8 cellular contexts compared by ENCODE assay signal in the genomic region with DNA sequence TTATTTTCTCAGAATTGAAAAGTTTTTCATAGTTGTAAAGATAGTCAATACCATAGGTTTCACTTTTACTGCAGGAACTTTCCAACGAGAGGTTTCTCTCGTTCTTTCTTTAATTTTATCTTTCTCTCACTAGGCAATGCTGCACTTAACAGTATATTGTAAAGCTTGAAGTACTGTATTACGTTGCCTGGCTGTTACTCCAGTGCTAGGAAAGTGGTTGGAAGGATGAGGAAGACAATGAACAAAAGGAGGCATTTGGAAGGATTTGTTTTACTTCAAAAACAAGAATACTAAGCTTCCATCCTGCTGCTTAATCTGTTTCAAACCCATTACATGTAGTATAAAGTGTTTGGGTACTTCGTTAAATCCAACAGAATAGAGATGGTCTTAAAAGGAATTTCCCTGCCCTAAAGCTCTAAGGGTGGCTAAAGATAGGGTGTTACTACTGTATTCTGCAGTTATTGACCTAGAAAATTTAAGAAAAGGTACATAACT. TPM values are rescaled to one million over a fixed set of nuclear protein-coding genes. Genes with fewer than 3 reads are reported as not detected.
A peak's percentile ranks its signal among the peaks of the same experiment; 100 is the strongest.
DNase-seq lines count a peak whose midpoint lies in the region; ATAC-seq and TF ChIP-seq lines count a peak whose summit lies in the region.

No MANE protein-coding gene starts in this region.

- H3K27me3 ChIP-seq in GM06990 (replicated peaks; ENCODE audit: control insufficient read depth, insufficient read depth, low read length): no peaks in the 10 kb centered on the region
- no peaks in the 10 kb centered on the region for H3K27me3 ChIP-seq in MG63
- no peaks in the 10 kb centered on the region for H3K27me3 ChIP-seq in mononuclear cell (ENCODE audit: insufficient read depth, low read length)

- no peaks in the 10 kb centered on the region for H3K9me3 Mint-ChIP-seq in chondrocyte (ENCODE audit: low read depth)

- no peaks in the 10 kb centered on the region for H3K27me3 Mint-ChIP-seq in chondrocyte (ENCODE audit: low read depth)

- peak overlapping the region; percentile 99 for H3K27ac Mint-ChIP-seq in chondrocyte (ENCODE audit: unreplicated experiment)

- H3K4me1 ChIP-seq in mononuclear cell (ENCODE audit: insufficient read depth, low read length): peaks cover 36% of the 10 kb centered on the region

- no peak for TF ChIP-seq CTCF in GM06990 (IDR thresholded peaks at IDR 0.05; ENCODE audit: insufficient read depth, low read length, poor library complexity, severe bottlenecking)
- no peak for TF ChIP-seq CTCF in chondrocyte (IDR thresholded peaks at IDR 0.05)

- H3K4me3 ChIP-seq in GM06990 (replicated peaks; ENCODE audit: low read depth, low read length) (peak overlapping the region; percentile 86), MG63 (peak overlapping the region; percentile 73), mononuclear cell (ENCODE audit: low read length) (peak overlapping the region; percentile 81)

- H3K4me1 Mint-ChIP-seq in chondrocyte (ENCODE audit: low read depth): peaks cover 56% of the 10 kb centered on the region

- H3K9me3 ChIP-seq in MG63: no peaks in the 10 kb centered on the region
- no peaks in the 10 kb centered on the region for H3K9me3 ChIP-seq in mononuclear cell (ENCODE audit: low read depth, low read length)

- ATAC-seq in GM21529 (IDR thresholded peaks at IDR 0.05; ENCODE audit: unreplicated experiment): no peak
- ATAC-seq in GM18867 (IDR thresholded peaks at IDR 0.05; ENCODE audit: unreplicated experiment): no peak

- no peaks in the 10 kb centered on the region for H3K36me3 ChIP-seq in GM06990 (ENCODE audit: control insufficient read depth, insufficient read depth, low read length)
- no peaks in the 10 kb centered on the region for H3K36me3 ChIP-seq in MG63

- DNase-seq in GM06990 (ENCODE audit: extremely low read depth, insufficient read length) (no peak), MG63 (no peak), chondrocyte (ENCODE audit: low spot score) (no peak), GM19238 (ENCODE audit: insufficient read length, low spot score) (no peak), KG1 (lab: John Stamatoyannopoulos, UW) (no peak)

- H3K4me3 Mint-ChIP-seq in chondrocyte (ENCODE audit: unreplicated experiment): peak overlapping the region; percentile 100

- no peaks in the 10 kb centered on the region for H3K36me3 Mint-ChIP-seq in chondrocyte (ENCODE audit: low read depth)

RNA-seq across cellular contexts. Expression of a gene that starts 0.6 kb away (rescaled TPM):
- 59.2 and 106 TPM in 2 replicates for total RNA-seq in MG63 (2014; rRNA removed; shearing (Covaris generic); ENCODE audit: low replicate concordance)
- total RNA-seq in chondrocyte: 22.4 to 42.9 TPM (median 22.8 TPM) in 3 replicates
- total RNA-seq in mononuclear cell: 97.0 TPM
